Comparison of ENCODE assay signal across 8 cellular contexts in genomic region chr4:153248641-153249198, GRCh38. TPM values are rescaled to one million over a fixed set of nuclear protein-coding genes. Genes with fewer than 3 reads are reported as not detected.
DNase-seq lines count a peak whose midpoint lies in the region; ATAC-seq and TF ChIP-seq lines count a peak whose summit lies in the region.

No MANE protein-coding gene starts in this region.

- H3K27me3 Mint-ChIP-seq in T-helper 17 cell, result no peaks in the 10 kb centered on the region

- H3K4me1 ChIP-seq in gastroesophageal sphincter, result peaks cover 0 to 23% (median 5%) of the 10 kb centered on the region in 3 donors

- H3K36me3 ChIP-seq in GM06990 (ENCODE audit: control insufficient read depth, insufficient read depth, low read length) (no peaks in the 10 kb centered on the region), gastroesophageal sphincter (no peaks in the 10 kb centered on the region)

- DNase-seq in GM06990 (ENCODE audit: extremely low read depth, insufficient read length) (no peak), T-helper 17 cell (no peak), retinal pigment epithelial cell (ENCODE audit: low read depth) (no peak), AG08395 (ENCODE audit: low spot score) (no peak), medulla oblongata (ENCODE audit: extremely low spot score) (no peak)

- no peak for TF ChIP-seq EP300 in gastroesophageal sphincter (IDR thresholded peaks at IDR 0.05)

- H3K4me3 ChIP-seq in GM06990 (replicated peaks; ENCODE audit: low read depth, low read length) (peak overlapping the region; percentile 65), gastroesophageal sphincter (peak overlapping the region; percentile 52 to 62), retinal pigment epithelial cell (ENCODE audit: low read length) (peak overlapping the region; percentile 72)

- H3K9me3 ChIP-seq in T-helper 17 cell (ENCODE audit: control insufficient read depth, low read length, poor library complexity, severe bottlenecking) (no peaks in the 10 kb centered on the region), gastroesophageal sphincter (no peaks in the 10 kb centered on the region)

- WGBS in gastroesophageal sphincter (ENCODE audit: low coverage in 1 of 2), 2 donors, result 26 to 73% methylated on average over 3 to 8 of the region's 14 CpGs

- H3K27me3 ChIP-seq in GM06990 (replicated peaks; ENCODE audit: control insufficient read depth, insufficient read depth, low read length) (no peaks in the 10 kb centered on the region), gastroesophageal sphincter (no peaks in the 10 kb centered on the region)

- H3K36me3 Mint-ChIP-seq in T-helper 17 cell (ENCODE audit: low read depth), result peaks cover 3% of the 10 kb centered on the region

- H3K27ac Mint-ChIP-seq in T-helper 17 cell, result peak overlapping the region; percentile 98

- peaks cover 24% of the 10 kb centered on the region for H3K4me1 Mint-ChIP-seq in T-helper 17 cell

- no peak for TF ChIP-seq CTCF in GM06990 (IDR thresholded peaks at IDR 0.05; ENCODE audit: insufficient read depth, low read length, poor library complexity, severe bottlenecking)
- TF ChIP-seq CTCF in gastroesophageal sphincter (IDR thresholded peaks at IDR 0.05), result no peak
- TF ChIP-seq CTCF in retinal pigment epithelial cell (conservative IDR thresholded peaks at IDR 0.05; ENCODE audit: low read depth, low read length), result no peak

- H3K27ac ChIP-seq in gastroesophageal sphincter, result peak overlapping the region in 3 of 4 donors; percentile 53 to 81 (median 80)

- no peak for TF ChIP-seq POLR2A in gastroesophageal sphincter (IDR thresholded peaks at IDR 0.05)

- ATAC-seq in HG03108 (IDR thresholded peaks at IDR 0.05; ENCODE audit: unreplicated experiment), result peak; percentile 4
- peak; percentile 18 for ATAC-seq in T-helper 17 cell
- peak; percentile 9 for ATAC-seq in gastroesophageal sphincter
- ATAC-seq in HG02840 (IDR thresholded peaks at IDR 0.05; ENCODE audit: low FRiP score, unreplicated experiment), result no peak

- peak overlapping the region; percentile 88 for H3K4me3 Mint-ChIP-seq in T-helper 17 cell

RNA-seq across cellular contexts. Expression of gene TRIM2, which starts 44.5 kb away (rescaled TPM):
- total RNA-seq in T-helper 17 cell, result 1 to 10 TPM; 4.3 to 9.5 TPM
- 10 to 100 TPM; 31.2 to 59.2 (median 44.4) TPM for total RNA-seq in gastroesophageal sphincter
